Comparison of ENCODE assay signal across 1 cellular context in the genomic region with DNA sequence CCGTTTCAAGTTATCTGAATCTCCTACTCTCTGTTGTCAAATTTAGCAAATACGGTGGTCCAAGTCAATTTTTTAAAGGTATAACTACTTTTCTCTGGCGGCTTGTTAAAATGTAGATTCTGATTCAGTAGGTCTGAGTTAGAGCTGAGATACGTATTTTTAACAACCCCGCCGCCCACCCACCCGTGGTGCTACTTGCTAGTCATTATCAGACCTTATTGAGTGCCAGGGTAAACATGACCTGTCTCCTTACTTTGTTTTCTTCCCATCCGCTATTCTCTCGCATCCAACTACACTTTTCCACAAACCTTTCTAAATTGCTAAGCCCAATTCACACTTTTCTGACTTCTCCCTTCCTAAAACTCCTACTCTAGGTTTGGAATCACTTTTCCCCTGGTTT.
TF ChIP-seq lines count a peak whose summit lies in the region.

No MANE protein-coding gene starts in this region.

TF ChIP-seq in GM23338, 12 proteins besides CTCF, POLR2A, EP300 and RAD21 (continued from another document):
- TF ChIP-seq, protein P1, sequence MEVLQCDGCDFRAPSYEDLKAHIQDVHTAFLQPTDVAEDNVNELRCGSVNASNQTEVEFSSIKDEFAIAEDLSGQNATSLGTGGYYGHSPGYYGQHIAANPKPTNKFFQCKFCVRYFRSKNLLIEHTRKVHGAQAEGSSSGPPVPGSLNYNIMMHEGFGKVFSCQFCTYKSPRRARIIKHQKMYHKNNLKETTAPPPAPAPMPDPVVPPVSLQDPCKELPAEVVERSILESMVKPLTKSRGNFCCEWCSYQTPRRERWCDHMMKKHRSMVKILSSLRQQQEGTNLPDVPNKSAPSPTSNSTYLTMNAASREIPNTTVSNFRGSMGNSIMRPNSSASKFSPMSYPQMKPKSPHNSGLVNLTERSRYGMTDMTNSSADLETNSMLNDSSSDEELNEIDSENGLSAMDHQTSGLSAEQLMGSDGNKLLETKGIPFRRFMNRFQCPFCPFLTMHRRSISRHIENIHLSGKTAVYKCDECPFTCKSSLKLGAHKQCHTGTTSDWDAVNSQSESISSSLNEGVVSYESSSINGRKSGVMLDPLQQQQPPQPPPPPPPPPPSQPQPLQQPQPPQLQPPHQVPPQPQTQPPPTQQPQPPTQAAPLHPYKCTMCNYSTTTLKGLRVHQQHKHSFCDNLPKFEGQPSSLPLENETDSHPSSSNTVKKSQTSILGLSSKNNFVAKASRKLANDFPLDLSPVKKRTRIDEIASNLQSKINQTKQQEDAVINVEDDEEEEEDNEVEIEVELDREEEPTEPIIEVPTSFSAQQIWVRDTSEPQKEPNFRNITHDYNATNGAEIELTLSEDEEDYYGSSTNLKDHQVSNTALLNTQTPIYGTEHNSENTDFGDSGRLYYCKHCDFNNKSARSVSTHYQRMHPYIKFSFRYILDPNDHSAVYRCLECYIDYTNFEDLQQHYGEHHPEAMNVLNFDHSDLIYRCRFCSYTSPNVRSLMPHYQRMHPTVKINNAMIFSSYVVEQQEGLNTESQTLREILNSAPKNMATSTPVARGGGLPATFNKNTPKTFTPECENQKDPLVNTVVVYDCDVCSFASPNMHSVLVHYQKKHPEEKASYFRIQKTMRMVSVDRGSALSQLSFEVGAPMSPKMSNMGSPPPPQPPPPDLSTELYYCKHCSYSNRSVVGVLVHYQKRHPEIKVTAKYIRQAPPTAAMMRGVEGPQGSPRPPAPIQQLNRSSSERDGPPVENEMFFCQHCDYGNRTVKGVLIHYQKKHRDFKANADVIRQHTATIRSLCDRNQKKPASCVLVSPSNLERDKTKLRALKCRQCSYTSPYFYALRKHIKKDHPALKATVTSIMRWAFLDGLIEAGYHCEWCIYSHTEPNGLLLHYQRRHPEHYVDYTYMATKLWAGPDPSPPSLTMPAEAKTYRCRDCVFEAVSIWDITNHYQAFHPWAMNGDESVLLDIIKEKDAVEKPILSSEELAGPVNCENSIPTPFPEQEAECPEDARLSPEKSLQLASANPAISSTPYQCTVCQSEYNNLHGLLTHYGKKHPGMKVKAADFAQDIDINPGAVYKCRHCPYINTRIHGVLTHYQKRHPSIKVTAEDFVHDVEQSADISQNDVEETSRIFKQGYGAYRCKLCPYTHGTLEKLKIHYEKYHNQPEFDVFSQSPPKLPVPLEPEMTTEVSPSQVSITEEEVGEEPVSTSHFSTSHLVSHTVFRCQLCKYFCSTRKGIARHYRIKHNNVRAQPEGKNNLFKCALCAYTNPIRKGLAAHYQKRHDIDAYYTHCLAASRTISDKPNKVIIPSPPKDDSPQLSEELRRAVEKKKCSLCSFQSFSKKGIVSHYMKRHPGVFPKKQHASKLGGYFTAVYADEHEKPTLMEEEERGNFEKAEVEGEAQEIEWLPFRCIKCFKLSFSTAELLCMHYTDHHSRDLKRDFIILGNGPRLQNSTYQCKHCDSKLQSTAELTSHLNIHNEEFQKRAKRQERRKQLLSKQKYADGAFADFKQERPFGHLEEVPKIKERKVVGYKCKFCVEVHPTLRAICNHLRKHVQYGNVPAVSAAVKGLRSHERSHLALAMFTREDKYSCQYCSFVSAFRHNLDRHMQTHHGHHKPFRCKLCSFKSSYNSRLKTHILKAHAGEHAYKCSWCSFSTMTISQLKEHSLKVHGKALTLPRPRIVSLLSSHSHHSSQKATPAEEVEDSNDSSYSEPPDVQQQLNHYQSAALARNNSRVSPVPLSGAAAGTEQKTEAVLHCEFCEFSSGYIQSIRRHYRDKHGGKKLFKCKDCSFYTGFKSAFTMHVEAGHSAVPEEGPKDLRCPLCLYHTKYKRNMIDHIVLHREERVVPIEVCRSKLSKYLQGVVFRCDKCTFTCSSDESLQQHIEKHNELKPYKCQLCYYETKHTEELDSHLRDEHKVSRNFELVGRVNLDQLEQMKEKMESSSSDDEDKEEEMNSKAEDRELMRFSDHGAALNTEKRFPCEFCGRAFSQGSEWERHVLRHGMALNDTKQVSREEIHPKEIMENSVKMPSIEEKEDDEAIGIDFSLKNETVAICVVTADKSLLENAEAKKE (CRISPR knock-in tag; IDR thresholded peaks at IDR 0.05) = no peak
- no peak for TF ChIP-seq CREB1 (CRISPR knock-in tag; IDR thresholded peaks at IDR 0.05; ENCODE audit: low read depth)
- TF ChIP-seq POLR2AphosphoS5 (IDR thresholded peaks at IDR 0.05; ENCODE audit: low read depth) = no peak
